15 cellular contexts compared by ENCODE assay signal in genomic region chr4:85243857-85244256, GRCh38.
DNase-seq lines count a peak whose midpoint lies in the region; ATAC-seq and TF ChIP-seq lines count a peak whose summit lies in the region.
"Had no signal": no experiment of that assay in that cellular context is flagged by ENCODE, and none has a peak within 500 bp of the region (broad histone marks: within the 10 kb centered on the region; RNA-seq: fewer than 3 reads in every experiment).

No MANE protein-coding gene starts in this region.

- TF ChIP-seq CTCF in left ventricle myocardium inferior (IDR thresholded peaks at IDR 0.05; ENCODE audit: borderline replicate concordance) (peak; percentile 20), WTC11 (IDR thresholded peaks at IDR 0.05) (no peak)
- no peak for TF ChIP-seq CTCF in activated CD8-positive, alpha-beta T cell treated with anti-CD3 and anti-CD28 coated beads for 36 hours (IDR thresholded peaks at IDR 0.05)

- intact Hi-C loops in left ventricle myocardium inferior (cut with micrococcal nuclease) (no loop called here), right cardiac atrium (cut with DNase I) (no loop called here)
- intact Hi-C loops in activated CD8-positive, alpha-beta T cell treated with anti-CD3 and anti-CD28 coated beads for 36 hours (cut with micrococcal nuclease): no loop called here

- H3K9me3 Mint-ChIP-seq in WTC11: 0 out of 2 replicates have a peak, but pooled peaks cover 6% of the 10 kb centered on the region
- H3K9me3 Mint-ChIP-seq in activated naive CD8-positive, alpha-beta T cell treated with anti-CD3 and anti-CD28 coated beads for 36 hours: peaks cover 8% of the 10 kb centered on the region
- peaks cover 5% of the 10 kb centered on the region for H3K9me3 Mint-ChIP-seq in activated CD8-positive, alpha-beta T cell treated with anti-CD3 and anti-CD28 coated beads for 36 hours

- WGBS in right cardiac atrium: 92% methylated on average over 1 of the region's 1 CpG

- H3K4me3 Mint-ChIP-seq in WTC11: no peak overlapping the region
- no peak overlapping the region for H3K4me3 Mint-ChIP-seq in activated naive CD8-positive, alpha-beta T cell treated with anti-CD3 and anti-CD28 coated beads for 36 hours
- no peak overlapping the region for H3K4me3 Mint-ChIP-seq in activated CD8-positive, alpha-beta T cell treated with anti-CD3 and anti-CD28 coated beads for 36 hours
- H3K4me3 Mint-ChIP-seq: naive B cell had no signal

- no peaks in the 10 kb centered on the region for H3K4me1 Mint-ChIP-seq in WTC11
- H3K4me1 Mint-ChIP-seq in activated naive CD8-positive, alpha-beta T cell treated with anti-CD3 and anti-CD28 coated beads for 36 hours: no peaks in the 10 kb centered on the region
- no peaks in the 10 kb centered on the region for H3K4me1 Mint-ChIP-seq in activated CD8-positive, alpha-beta T cell treated with anti-CD3 and anti-CD28 coated beads for 36 hours (ENCODE audit: low read depth)
- H3K4me1 Mint-ChIP-seq: naive B cell had no signal

- no peaks in the 10 kb centered on the region for H3K36me3 Mint-ChIP-seq in WTC11
- no peaks in the 10 kb centered on the region for H3K36me3 Mint-ChIP-seq in activated naive CD8-positive, alpha-beta T cell treated with anti-CD3 and anti-CD28 coated beads for 36 hours
- H3K36me3 Mint-ChIP-seq in activated CD8-positive, alpha-beta T cell treated with anti-CD3 and anti-CD28 coated beads for 36 hours (ENCODE audit: low read depth): no peaks in the 10 kb centered on the region

- no peaks in the 10 kb centered on the region for H3K4me1 ChIP-seq in left ventricle myocardium inferior
- no peaks in the 10 kb centered on the region for H3K4me1 ChIP-seq in right cardiac atrium (ENCODE audit: control insufficient read depth, insufficient read depth, low read length)
- H3K4me1 ChIP-seq: pancreas, suprapubic skin had no signal

- CTCF ChIA-PET in WTC11 (lab: Charles Lee): interaction anchor here (1.2 kb wide), 1 partner anchor 125 kb away, joined by 3 read pairs; no protein-coding TSS in a partner anchor
- CTCF ChIA-PET in activated CD8-positive, alpha-beta T cell treated with anti-CD3 and anti-CD28 coated beads for 36 hours (lab: Charles Lee): no interaction called here

- H3K27me3 ChIP-seq in left ventricle myocardium inferior (ENCODE audit: low read depth) (no peaks in the 10 kb centered on the region), right cardiac atrium (ENCODE audit: control insufficient read depth, insufficient read depth) (no peaks in the 10 kb centered on the region)
- H3K27me3 ChIP-seq: pancreas, suprapubic skin had no signal

- ATAC-seq in right cardiac atrium (no peak), WTC11 (peak; percentile 92)
- ATAC-seq in activated CD8-positive, alpha-beta T cell treated with anti-CD3 and anti-CD28 coated beads for 36 hours: no peak

- no peak overlapping the region for H3K27ac Mint-ChIP-seq in WTC11
- H3K27ac Mint-ChIP-seq in activated naive CD8-positive, alpha-beta T cell treated with anti-CD3 and anti-CD28 coated beads for 36 hours: no peak overlapping the region
- H3K27ac Mint-ChIP-seq in activated CD8-positive, alpha-beta T cell treated with anti-CD3 and anti-CD28 coated beads for 36 hours: no peak overlapping the region
- H3K27ac Mint-ChIP-seq: naive B cell had no signal

- H3K36me3 ChIP-seq in left ventricle myocardium inferior: no peaks in the 10 kb centered on the region
- H3K36me3 ChIP-seq: pancreas, suprapubic skin had no signal

- no peak overlapping the region for H3K4me3 ChIP-seq in left ventricle myocardium inferior
- H3K4me3 ChIP-seq in right cardiac atrium (ENCODE audit: low read length): no peak overlapping the region
- H3K4me3 ChIP-seq: pancreas, suprapubic skin had no signal

- DNase-seq in left ventricle myocardium inferior (no peak), right cardiac atrium (no peak), WTC11 (ENCODE audit: low spot score) (no peak), iris pigment epithelial cell (ENCODE audit: low read depth) (peak; percentile 8), UCSD-AML1 (lab: John Stamatoyannopoulos, UW; ENCODE audit: unreplicated experiment) (no peak)
- no peak for DNase-seq in activated naive CD8-positive, alpha-beta T cell treated with anti-CD3 and anti-CD28 coated beads for 36 hours
- DNase-seq in activated CD8-positive, alpha-beta T cell treated with anti-CD3 and anti-CD28 coated beads for 36 hours: no peak
- DNase-seq: activated effector memory CD4-positive, alpha-beta T cell treated with anti-CD3 and anti-CD28 coated beads, Interleukin-2, amount 50 U/mL, for 16 hours; amygdala; effector memory CD4-positive, alpha-beta T cell; MV-4-11; naive B cell; NCI-H226; pancreas had no signal

- no peaks in the 10 kb centered on the region; the same call in 1 of the 2 replicates for H3K27me3 Mint-ChIP-seq in WTC11 (ENCODE audit: low read depth)
- H3K27me3 Mint-ChIP-seq in activated naive CD8-positive, alpha-beta T cell treated with anti-CD3 and anti-CD28 coated beads for 36 hours: no peaks in the 10 kb centered on the region
- H3K27me3 Mint-ChIP-seq in activated CD8-positive, alpha-beta T cell treated with anti-CD3 and anti-CD28 coated beads for 36 hours: no peaks in the 10 kb centered on the region

- POLR2A ChIA-PET in WTC11 (lab: Charles Lee): no interaction called here
- POLR2A ChIA-PET in activated CD8-positive, alpha-beta T cell treated with anti-CD3 and anti-CD28 coated beads for 36 hours (lab: Charles Lee): no interaction called here

- no peak overlapping the region for H3K27ac ChIP-seq in left ventricle myocardium inferior (replicated peaks)
- H3K27ac ChIP-seq in right cardiac atrium (ENCODE audit: low read length): no peak overlapping the region
- H3K27ac ChIP-seq: pancreas, suprapubic skin had no signal

- H3K9me3 ChIP-seq in left ventricle myocardium inferior (replicated peaks) (peaks cover 26% of the 10 kb centered on the region), right cardiac atrium (ENCODE audit: control insufficient read depth, low read length) (no peaks in the 10 kb centered on the region)
- H3K9me3 ChIP-seq: pancreas, suprapubic skin had no signal

TF ChIP-seq in WTC11, 78 proteins besides CTCF, POLR2A, EP300 and RAD21:
- no peak for TF ChIP-seq CREM (CRISPR knock-in tag; IDR thresholded peaks at IDR 0.05)
- TF ChIP-seq, protein P1, sequence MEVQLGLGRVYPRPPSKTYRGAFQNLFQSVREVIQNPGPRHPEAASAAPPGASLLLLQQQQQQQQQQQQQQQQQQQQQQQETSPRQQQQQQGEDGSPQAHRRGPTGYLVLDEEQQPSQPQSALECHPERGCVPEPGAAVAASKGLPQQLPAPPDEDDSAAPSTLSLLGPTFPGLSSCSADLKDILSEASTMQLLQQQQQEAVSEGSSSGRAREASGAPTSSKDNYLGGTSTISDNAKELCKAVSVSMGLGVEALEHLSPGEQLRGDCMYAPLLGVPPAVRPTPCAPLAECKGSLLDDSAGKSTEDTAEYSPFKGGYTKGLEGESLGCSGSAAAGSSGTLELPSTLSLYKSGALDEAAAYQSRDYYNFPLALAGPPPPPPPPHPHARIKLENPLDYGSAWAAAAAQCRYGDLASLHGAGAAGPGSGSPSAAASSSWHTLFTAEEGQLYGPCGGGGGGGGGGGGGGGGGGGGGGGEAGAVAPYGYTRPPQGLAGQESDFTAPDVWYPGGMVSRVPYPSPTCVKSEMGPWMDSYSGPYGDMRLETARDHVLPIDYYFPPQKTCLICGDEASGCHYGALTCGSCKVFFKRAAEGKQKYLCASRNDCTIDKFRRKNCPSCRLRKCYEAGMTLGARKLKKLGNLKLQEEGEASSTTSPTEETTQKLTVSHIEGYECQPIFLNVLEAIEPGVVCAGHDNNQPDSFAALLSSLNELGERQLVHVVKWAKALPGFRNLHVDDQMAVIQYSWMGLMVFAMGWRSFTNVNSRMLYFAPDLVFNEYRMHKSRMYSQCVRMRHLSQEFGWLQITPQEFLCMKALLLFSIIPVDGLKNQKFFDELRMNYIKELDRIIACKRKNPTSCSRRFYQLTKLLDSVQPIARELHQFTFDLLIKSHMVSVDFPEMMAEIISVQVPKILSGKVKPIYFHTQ (CRISPR knock-in tag; IDR thresholded peaks at IDR 0.05): no peak
- no peak for TF ChIP-seq ERG (CRISPR knock-in tag; IDR thresholded peaks at IDR 0.05)
- no peak for TF ChIP-seq TEAD4 (CRISPR knock-in tag; IDR thresholded peaks at IDR 0.05)
- no peak for TF ChIP-seq ZNF317 (CRISPR knock-in tag; IDR thresholded peaks at IDR 0.05; ENCODE audit: borderline replicate concordance, low read depth)
- TF ChIP-seq ELF4 (CRISPR knock-in tag; IDR thresholded peaks at IDR 0.05; ENCODE audit: low read depth): no peak
- TF ChIP-seq PRRX2 (CRISPR knock-in tag; IDR thresholded peaks at IDR 0.05): no peak
- no peak for TF ChIP-seq EMX1 (CRISPR knock-in tag; IDR thresholded peaks at IDR 0.05)
- no peak for TF ChIP-seq CDX4 (CRISPR knock-in tag; IDR thresholded peaks at IDR 0.05; ENCODE audit: borderline replicate concordance)
